8 cellular contexts compared by ENCODE assay signal in genomic region chr7:13850185-13850752, GRCh38.
DNase-seq lines count a peak whose midpoint lies in the region; ATAC-seq and TF ChIP-seq lines count a peak whose summit lies in the region.

No MANE protein-coding gene starts in this region.

- CTCF ChIA-PET in RWPE1 (lab: Yijun Ruan, JAX) (no interaction called here), OCI-LY7 (lab: Charles Lee; ENCODE audit: unreplicated experiment) (no interaction called here)

- H3K36me3 ChIP-seq in OCI-LY7 (ENCODE audit: insufficient read depth, low read length) = no peaks in the 10 kb centered on the region

- H3K4me3 ChIP-seq in OCI-LY7 (ENCODE audit: low read depth, low read length, poor library complexity, severe bottlenecking) = no peak overlapping the region

- no peak overlapping the region for H3K4me2 ChIP-seq in OCI-LY7 (ENCODE audit: low read length)

- no peaks in the 10 kb centered on the region for H3K9me3 ChIP-seq in OCI-LY7 (ENCODE audit: low read length)

- ATAC-seq in GM19452 (IDR thresholded peaks at IDR 0.05; ENCODE audit: unreplicated experiment) = peak; percentile 96
- ATAC-seq in left colon = peak; percentile 59

- no peaks in the 10 kb centered on the region for H4K20me1 ChIP-seq in OCI-LY7 (ENCODE audit: insufficient read depth, low read length)

- no peak overlapping the region for H2AFZ ChIP-seq in OCI-LY7 (ENCODE audit: low read length)

- H3K27ac ChIP-seq in RWPE1 (no peak overlapping the region), OCI-LY7 (ENCODE audit: low read depth, low read length, poor library complexity, severe bottlenecking) (no peak overlapping the region)

- intact Hi-C loops in left colon (cut with DNase I, micrococcal nuclease) (no loop called here), OCI-LY7 (cut with micrococcal nuclease; ENCODE audit: unreplicated experiment) (no loop called here)

- DNase-seq in CD1c-positive myeloid dendritic cell (ENCODE audit: extremely low spot score) (peak; percentile 74), HK-2 (ENCODE audit: unreplicated experiment) (peak; percentile 52), RWPE1 (ENCODE audit: low spot score) (peak; percentile 87), left colon (peak in 1 of 2 donors; percentile 25), stromal cell of bone marrow (ENCODE audit: low read depth) (peak; percentile 97), OCI-LY7 (ENCODE audit: low spot score) (no peak)
- peak; percentile 55 for DNase-seq in activated gamma-delta T cell treated with anti-CD3 and anti-CD28 coated beads, Interleukin-2, amount 50 U/mL, for 16 hours (ENCODE audit: low read depth)

- no peaks in the 10 kb centered on the region for H3K4me1 ChIP-seq in OCI-LY7 (ENCODE audit: insufficient read depth, low read length, poor library complexity, severe bottlenecking)

- no peak for TF ChIP-seq CTCF in RWPE1 (conservative IDR thresholded peaks at IDR 0.05; ENCODE audit: low read depth)
- no peak for TF ChIP-seq CTCF in OCI-LY7 (conservative IDR thresholded peaks at IDR 0.05; ENCODE audit: low read length)

- POLR2A ChIA-PET in RWPE1 (lab: Yijun Ruan, JAX; ENCODE audit: low non-redundant PET) (no interaction called here), OCI-LY7 (lab: Charles Lee) (no interaction called here)

- H3K79me2 ChIP-seq in OCI-LY7 (ENCODE audit: insufficient read depth, low read depth, low read length) = no peaks in the 10 kb centered on the region

- no peaks in the 10 kb centered on the region for H3K9me2 ChIP-seq in OCI-LY7 (ENCODE audit: insufficient read depth, low read length)

- no TSS peak for BruUV-seq in OCI-LY7 (replicated peaks; lab: Mats Ljungman, UMichigan)
